Comparison of ENCODE assay signal across 8 cellular contexts in genomic region chr19:46821512-46822359, GRCh38.
DNase-seq lines count a peak whose midpoint lies in the region; ATAC-seq, FAIRE-seq and TF ChIP-seq lines count a peak whose summit lies in the region.

No MANE protein-coding gene starts in this region.

- peak; percentile 40 for TF ChIP-seq POLR2A in GM18951 (IDR thresholded peaks at IDR 0.05; ENCODE audit: extremely low read depth, insufficient read depth, insufficient read length)

- no peaks in the 10 kb centered on the region for H3K9me3 Mint-ChIP-seq in activated naive CD8-positive, alpha-beta T cell treated with anti-CD3 and anti-CD28 coated beads, Interleukin-2, amount 50 U/mL, for 24 hours

- peak overlapping the region; percentile 31 for H3K27ac Mint-ChIP-seq in activated naive CD8-positive, alpha-beta T cell treated with anti-CD3 and anti-CD28 coated beads, Interleukin-2, amount 50 U/mL, for 24 hours

- no peaks in the 10 kb centered on the region for H3K27me3 Mint-ChIP-seq in activated naive CD8-positive, alpha-beta T cell treated with anti-CD3 and anti-CD28 coated beads, Interleukin-2, amount 50 U/mL, for 24 hours

- no peaks in the 10 kb centered on the region for H3K36me3 Mint-ChIP-seq in activated naive CD8-positive, alpha-beta T cell treated with anti-CD3 and anti-CD28 coated beads, Interleukin-2, amount 50 U/mL, for 24 hours (ENCODE audit: low read depth)

- DNase-seq in T-helper 1 cell (peak; percentile 26 to 90 (median 44)), HEK293T (ENCODE audit: extremely low spot score) (no peak), D721Med (ENCODE audit: insufficient read length, low spot score) (no peak)
- DNase-seq in activated naive CD8-positive, alpha-beta T cell treated with anti-CD3 and anti-CD28 coated beads, Interleukin-2, amount 50 U/mL, for 24 hours, result peak; percentile 67
- DNase-seq in stimulated activated CD4-positive, alpha-beta T cell treated with anti-CD3 and anti-CD28 coated beads, Interleukin-1b, Interleukin-23, amount 100 ng/mL, for 4 hours (ENCODE audit: low read depth in 2 of 2), result peak; percentile 32

- CTCF ChIA-PET in HEK293T (lab: Yijun Ruan, JAX), result interaction anchor here (0.6 to 1.1 kb wide), 2 partner anchors 17 to 1698 kb away, joined by 3 to 4 read pairs; no protein-coding TSS in a partner anchor

- in situ Hi-C loops in GM18951 (cut with MboI; ENCODE audit: low sequenced_read_pairs, unreplicated experiment), result no loop called here

- FAIRE-seq in D721Med (lab: Jason Lieb, UNC), result no peak

- ATAC-seq in activated naive CD8-positive, alpha-beta T cell treated with anti-CD3 and anti-CD28 coated beads, Interleukin-2, amount 50 U/mL, for 24 hours, result peak; percentile 81
- no peak for ATAC-seq in HG03342 (IDR thresholded peaks at IDR 0.05; ENCODE audit: unreplicated experiment)
- ATAC-seq in GM19452 (IDR thresholded peaks at IDR 0.05; ENCODE audit: unreplicated experiment), result no peak

- H3K4me3 Mint-ChIP-seq in activated naive CD8-positive, alpha-beta T cell treated with anti-CD3 and anti-CD28 coated beads, Interleukin-2, amount 50 U/mL, for 24 hours, result no peak overlapping the region

- POLR2A ChIA-PET in HEK293T (lab: Yijun Ruan, JAX), result interaction anchor here (0.8 to 5.8 kb wide), 2 partner anchors 34 to 37 kb away, joined by 3 to 35 read pairs; partner anchors contain the start of gene SLC1A5

- peaks cover 50% of the 10 kb centered on the region for H3K4me1 Mint-ChIP-seq in activated naive CD8-positive, alpha-beta T cell treated with anti-CD3 and anti-CD28 coated beads, Interleukin-2, amount 50 U/mL, for 24 hours

- TF ChIP-seq CTCF in D721Med (IDR thresholded peaks at IDR 0.05; ENCODE audit: insufficient read depth, missing control alignments), result no peak

TF ChIP-seq in HEK293T, 16 proteins besides CTCF, POLR2A, EP300 and RAD21:
- TF ChIP-seq ELF4 (IDR thresholded peaks at IDR 0.05) (no peak), PKNOX1 (IDR thresholded peaks at IDR 0.05) (no peak), ARNT (IDR thresholded peaks at IDR 0.05) (no peak), TARDBP (IDR thresholded peaks at IDR 0.05) (no peak), FOXA1 (IDR thresholded peaks at IDR 0.05) (no peak), SP1 (IDR thresholded peaks at IDR 0.05) (no peak), FOXM1 (IDR thresholded peaks at IDR 0.05; ENCODE audit: borderline replicate concordance) (no peak), L3MBTL2 (conservative IDR thresholded peaks at IDR 0.05) (no peak), FOXK2 (IDR thresholded peaks at IDR 0.05) (no peak), HDGF (IDR thresholded peaks at IDR 0.05; ENCODE audit: borderline replicate concordance) (no peak), CTBP1 (IDR thresholded peaks at IDR 0.05; ENCODE audit: borderline replicate concordance) (no peak), NFRKB (IDR thresholded peaks at IDR 0.05) (no peak), ZNF384 (IDR thresholded peaks at IDR 0.05) (no peak), SUZ12 (IDR thresholded peaks at IDR 0.05) (no peak), LEF1 (IDR thresholded peaks at IDR 0.05; ENCODE audit: borderline replicate concordance) (no peak), BHLHE40 (IDR thresholded peaks at IDR 0.05; ENCODE audit: borderline replicate concordance) (no peak)
TF ChIP-seq in HEK293T: peak in this region for 0.

Comparison
In these comparisons a context has a peak if more than half of its experiments do, and no peak if none do; other contexts are left out.
1. DNase-seq: peak in T-helper 1 cell (5 of 5), activated naive CD8-positive, alpha-beta T cell treated with anti-CD3 and anti-CD28 coated beads, Interleukin-2, amount 50 U/mL, for 24 hours (single experiment) and stimulated activated CD4-positive, alpha-beta T cell treated with anti-CD3 and anti-CD28 coated beads, Interleukin-1b, Interleukin-23, amount 100 ng/mL, for 4 hours (2 of 2); none in HEK293T (single experiment) and D721Med (single experiment).